Comparison of ENCODE assay signal across 19 cellular contexts in genomic region chr9:104911029-104911607, GRCh38. TPM values are rescaled to one million over a fixed set of nuclear protein-coding genes. Genes with fewer than 3 reads are reported as not detected.
DNase-seq lines count a peak whose midpoint lies in the region; ATAC-seq, FAIRE-seq and TF ChIP-seq lines count a peak whose summit lies in the region.
"Had no signal": no experiment of that assay in that cellular context is flagged by ENCODE, and none has a peak within 500 bp of the region (broad histone marks: within the 10 kb centered on the region; RNA-seq: fewer than 3 reads in every experiment).

No MANE protein-coding gene starts in this region.

- intact Hi-C loops in left ventricle myocardium inferior (cut with micrococcal nuclease): no loop called here
- intact Hi-C loops in cardiac septum (cut with DNase I): no loop called here

- ATAC-seq in activated CD4-positive, CD25-positive, alpha-beta regulatory T cell treated with anti-CD3 and anti-CD28 coated beads, Interleukin-2, amount 50 U/mL, for 24 hours: no peak
- ATAC-seq: activated CD8-positive, alpha-beta T cell treated with anti-CD3 and anti-CD28 coated beads for 36 hours had no signal

- no peaks in the 10 kb centered on the region for H3K9me3 Mint-ChIP-seq in activated CD4-positive, alpha-beta memory T cell treated with anti-CD3 and anti-CD28 coated beads, Interleukin-2, amount 10 ng/mL, durations not matched to agents 7 days and 5 days
- H3K9me3 Mint-ChIP-seq: activated CD8-positive, alpha-beta T cell treated with anti-CD3 and anti-CD28 coated beads for 36 hours; activated T-helper 2 cell treated with anti-CD3 and anti-CD28 coated beads, Interferon-gamma antibody, Interleukin-2, Interleukin-4, amounts not matched to agents 10 μg/mL and 5 μg/mL and 100 μg/mL, durations not matched to agents 14 hours and 24 hours and 36 hours; dendritic cell treated with granulocyte-macrophage colony-stimulating factor and Interleukin-4, amounts not matched to agents 40 ng/mL and 50 ng/mL, for 4 days; naive B cell had no signal

- no peak for FAIRE-seq in D721Med (lab: Jason Lieb, UNC)

- H3K4me1 ChIP-seq in left ventricle myocardium inferior: peaks cover 95% of the 10 kb centered on the region
- H3K4me1 ChIP-seq: prostate gland, SJCRH30 had no signal

- DNase-seq in left ventricle myocardium inferior: no peak
- no peak for DNase-seq in cardiac septum (ENCODE audit: low spot score)
- peak; percentile 65 for DNase-seq in amniotic epithelial cell (ENCODE audit: low read depth)
- DNase-seq in kidney tubule cell (ENCODE audit: low spot score): peak; percentile 22
- no peak for DNase-seq in HK-2 (ENCODE audit: unreplicated experiment)
- DNase-seq in D721Med (ENCODE audit: insufficient read length, low spot score): no peak
- DNase-seq in activated CD4-positive, alpha-beta memory T cell treated with anti-CD3 and anti-CD28 coated beads, Interleukin-2, amount 10 ng/mL, durations not matched to agents 7 days and 5 days: no peak
- DNase-seq: activated CD8-positive, alpha-beta T cell treated with anti-CD3 and anti-CD28 coated beads for 36 hours; COR-L47; naive B cell; NCI-H2081 treated with DMSO at 0.1 percent for 48 hours; NCI-H82; SJCRH30; testis had no signal

- CTCF ChIA-PET in activated CD4-positive, alpha-beta memory T cell treated with anti-CD3 and anti-CD28 coated beads, Interleukin-2, amount 10 ng/mL, durations not matched to agents 7 days and 5 days (lab: Charles Lee): interaction anchor here (1.4 to 1.6 kb wide), 2 partner anchors 16 to 48 kb away, joined by 3 to 4 read pairs; no protein-coding TSS in a partner anchor

- H3K4me1 Mint-ChIP-seq in activated CD4-positive, alpha-beta memory T cell treated with anti-CD3 and anti-CD28 coated beads, Interleukin-2, amount 10 ng/mL, durations not matched to agents 7 days and 5 days: peaks cover 3% of the 10 kb centered on the region

- H3K27me3 ChIP-seq in left ventricle myocardium inferior (ENCODE audit: low read depth): no peaks in the 10 kb centered on the region
- H3K27me3 ChIP-seq: ascending aorta, testis had no signal

- POLR2A ChIA-PET in activated CD4-positive, alpha-beta memory T cell treated with anti-CD3 and anti-CD28 coated beads, Interleukin-2, amount 10 ng/mL, durations not matched to agents 7 days and 5 days (lab: Charles Lee): no interaction called here

- H3K27ac ChIP-seq in left ventricle myocardium inferior (replicated peaks): peak overlapping the region; percentile 62
- H3K27ac ChIP-seq: ascending aorta, prostate gland, SJCRH30, testis had no signal

- H3K9me3 ChIP-seq in left ventricle myocardium inferior (replicated peaks): no peaks in the 10 kb centered on the region
- H3K9me3 ChIP-seq: ascending aorta, prostate gland, SJCRH30, testis had no signal

- H3K36me3 Mint-ChIP-seq in activated CD4-positive, alpha-beta memory T cell treated with anti-CD3 and anti-CD28 coated beads, Interleukin-2, amount 10 ng/mL, durations not matched to agents 7 days and 5 days (ENCODE audit: low read depth): no peaks in the 10 kb centered on the region

- peaks cover 29% of the 10 kb centered on the region for H3K27me3 Mint-ChIP-seq in activated CD4-positive, alpha-beta memory T cell treated with anti-CD3 and anti-CD28 coated beads, Interleukin-2, amount 10 ng/mL, durations not matched to agents 7 days and 5 days
- H3K27me3 Mint-ChIP-seq: dendritic cell treated with granulocyte-macrophage colony-stimulating factor and Interleukin-4, amounts not matched to agents 40 ng/mL and 50 ng/mL, for 4 days; naive B cell had no signal

- H3K4me3 Mint-ChIP-seq in activated CD4-positive, alpha-beta memory T cell treated with anti-CD3 and anti-CD28 coated beads, Interleukin-2, amount 10 ng/mL, durations not matched to agents 7 days and 5 days: no peak overlapping the region
- H3K4me3 Mint-ChIP-seq: activated CD8-positive, alpha-beta T cell treated with anti-CD3 and anti-CD28 coated beads for 36 hours; dendritic cell treated with granulocyte-macrophage colony-stimulating factor and Interleukin-4, amounts not matched to agents 40 ng/mL and 50 ng/mL, for 4 days had no signal

- no peak overlapping the region for H3K4me3 ChIP-seq in left ventricle myocardium inferior
- H3K4me3 ChIP-seq: ascending aorta, prostate gland, SJCRH30, testis had no signal

- no peaks in the 10 kb centered on the region for H3K36me3 ChIP-seq in left ventricle myocardium inferior
- H3K36me3 ChIP-seq: ascending aorta, prostate gland, SJCRH30 had no signal

- H3K27ac Mint-ChIP-seq in activated CD4-positive, alpha-beta memory T cell treated with anti-CD3 and anti-CD28 coated beads, Interleukin-2, amount 10 ng/mL, durations not matched to agents 7 days and 5 days: no peak overlapping the region
- H3K27ac Mint-ChIP-seq: activated CD8-positive, alpha-beta T cell treated with anti-CD3 and anti-CD28 coated beads for 36 hours; activated T-helper 2 cell treated with anti-CD3 and anti-CD28 coated beads, Interferon-gamma antibody, Interleukin-2, Interleukin-4, amounts not matched to agents 10 μg/mL and 5 μg/mL and 100 μg/mL, durations not matched to agents 14 hours and 24 hours and 36 hours had no signal

- TF ChIP-seq CTCF in left ventricle myocardium inferior (IDR thresholded peaks at IDR 0.05; ENCODE audit: borderline replicate concordance): no peak
- no peak for TF ChIP-seq CTCF in D721Med (IDR thresholded peaks at IDR 0.05; ENCODE audit: insufficient read depth, missing control alignments)

RNA-seq across cellular contexts. Expression of gene ABCA1, which starts 16.8 kb away (rescaled TPM):
- total RNA-seq in left ventricle myocardium inferior (10.8 TPM), cardiac septum (5.4 TPM)
- 1 to 10 TPM in 1 of 2 experiments, under 1 TPM in 1; 0.93 to 1.6 TPM for total RNA-seq in activated CD4-positive, alpha-beta memory T cell treated with anti-CD3 and anti-CD28 coated beads, Interleukin-2, amount 10 ng/mL, durations not matched to agents 7 days and 5 days

Comparison
In these comparisons a context has a peak if more than half of its experiments do, and no peak if none do; other contexts are left out.
1. DNase-seq: peak in amniotic epithelial cell (single experiment) and kidney tubule cell (single experiment); none in left ventricle myocardium inferior (single experiment), cardiac septum (single experiment), HK-2 (single experiment), D721Med (single experiment) and activated CD4-positive, alpha-beta memory T cell treated with anti-CD3 and anti-CD28 coated beads, Interleukin-2, amount 10 ng/mL, durations not matched to agents 7 days and 5 days (single experiment).